8 cellular contexts compared by ENCODE assay signal in genomic region chr2:228039752-228040534, GRCh38.
A peak's percentile ranks its signal among the peaks of the same experiment; 100 is the strongest.
DNase-seq lines count a peak whose midpoint lies in the region; ATAC-seq and TF ChIP-seq lines count a peak whose summit lies in the region.

No MANE protein-coding gene starts in this region.

- H3K4me3 ChIP-seq in heart left ventricle (no peak overlapping the region), psoas muscle (no peak overlapping the region)

- CTCF ChIA-PET in HEK293T (lab: Yijun Ruan, JAX): interaction anchor here (0.6 kb wide), 1 partner anchor 1614 kb away, joined by 4 read pairs; no protein-coding TSS in a partner anchor

- TF ChIP-seq POLR2A in heart left ventricle (IDR thresholded peaks at IDR 0.05): no peak

- H3K9me3 ChIP-seq in heart left ventricle (no peaks in the 10 kb centered on the region), psoas muscle (no peaks in the 10 kb centered on the region)

- WGBS in heart left ventricle, 4 donors: 71 to 77% (median 71%) methylated on average over 5 of the region's 5 CpGs
- WGBS in psoas muscle, 3 donors: 65 to 69% (median 67%) methylated on average over 5 of the region's 5 CpGs

- H3K27me3 Mint-ChIP-seq in chondrocyte (ENCODE audit: low read depth): peaks cover 3% of the 10 kb centered on the region

- intact Hi-C loops in heart left ventricle (cut with DNase I) (loop anchor here in 1 of 10 donors (5.0 kb wide), 1 partner anchor 142 kb away; the partner anchor contains the start of gene SPHKAP), left ventricle myocardium superior (cut with micrococcal nuclease) (no loop called here), psoas muscle (cut with DNase I) (no loop called here)

- no peaks in the 10 kb centered on the region for H3K9me3 Mint-ChIP-seq in chondrocyte (ENCODE audit: low read depth)

- H3K36me3 Mint-ChIP-seq in chondrocyte (ENCODE audit: low read depth): no peaks in the 10 kb centered on the region

- ATAC-seq in heart left ventricle (no peak), left ventricle myocardium superior (no peak), psoas muscle (no peak)

- no peaks in the 10 kb centered on the region for H3K4me1 Mint-ChIP-seq in chondrocyte (ENCODE audit: low read depth)

- POLR2A ChIA-PET in HEK293T (lab: Yijun Ruan, JAX): no interaction called here

- H3K27ac Mint-ChIP-seq in chondrocyte (ENCODE audit: unreplicated experiment): no peak overlapping the region

- H3K27me3 ChIP-seq in heart left ventricle: no peaks in the 10 kb centered on the region
- H3K27me3 ChIP-seq in psoas muscle (ENCODE audit: insufficient read depth in 3 of 3, low read length in 2 of 3): no peaks in the 10 kb centered on the region

- no peak overlapping the region for H3K27ac ChIP-seq in heart left ventricle
- H3K27ac ChIP-seq in psoas muscle: no peak overlapping the region

- H3K4me1 ChIP-seq in heart left ventricle: no peaks in the 10 kb centered on the region
- H3K4me1 ChIP-seq in psoas muscle: no peaks in the 10 kb centered on the region

- H3K36me3 ChIP-seq in heart left ventricle (no peaks in the 10 kb centered on the region), psoas muscle (ENCODE audit: insufficient read depth in 1 of 2, low read depth in 1 of 2) (no peaks in the 10 kb centered on the region)

- no peak overlapping the region for H3K4me3 Mint-ChIP-seq in chondrocyte (ENCODE audit: unreplicated experiment)

- peak in 11 of 12 donors; percentile 33 to 62 (median 50) for TF ChIP-seq CTCF in heart left ventricle (IDR thresholded peaks at IDR 0.05)
- peak; percentile 82 for TF ChIP-seq CTCF in chondrocyte (IDR thresholded peaks at IDR 0.05)
- TF ChIP-seq CTCF in psoas muscle (IDR thresholded peaks at IDR 0.05): peak; percentile 25

- no peak for DNase-seq in heart left ventricle
- no peak for DNase-seq in left ventricle myocardium superior
- peak; percentile 28 for DNase-seq in HEK293T (ENCODE audit: extremely low spot score)
- peak; percentile 20 for DNase-seq in NCI-H1694 (lab: John Stamatoyannopoulos, UW)
- no peak for DNase-seq in chondrocyte (ENCODE audit: low spot score)
- DNase-seq in psoas muscle: no peak
- DNase-seq in activated T-cell treated with anti-CD3 and anti-CD28 coated beads, Interleukin-2, amount 50 U/mL, for 1 hour: no peak
- DNase-seq in cortex of kidney (lab: John Stamatoyannopoulos, UW): no peak

TF ChIP-seq in HEK293T, 16 proteins besides CTCF, POLR2A, EP300 and RAD21:
- no peak for TF ChIP-seq HDGF (IDR thresholded peaks at IDR 0.05; ENCODE audit: borderline replicate concordance)
- no peak for TF ChIP-seq FOXA1 (IDR thresholded peaks at IDR 0.05)
- no peak for TF ChIP-seq BHLHE40 (IDR thresholded peaks at IDR 0.05; ENCODE audit: borderline replicate concordance)
- TF ChIP-seq NFRKB (IDR thresholded peaks at IDR 0.05): no peak
- TF ChIP-seq ARNT (IDR thresholded peaks at IDR 0.05): no peak
- no peak for TF ChIP-seq SUZ12 (IDR thresholded peaks at IDR 0.05)
- no peak for TF ChIP-seq LEF1 (IDR thresholded peaks at IDR 0.05; ENCODE audit: borderline replicate concordance)
- no peak for TF ChIP-seq FOXK2 (IDR thresholded peaks at IDR 0.05)
- no peak for TF ChIP-seq FOXM1 (IDR thresholded peaks at IDR 0.05; ENCODE audit: borderline replicate concordance)
- no peak for TF ChIP-seq ELF4 (IDR thresholded peaks at IDR 0.05)
- TF ChIP-seq TARDBP (IDR thresholded peaks at IDR 0.05): no peak
- no peak for TF ChIP-seq L3MBTL2 (conservative IDR thresholded peaks at IDR 0.05)
- TF ChIP-seq ZNF384 (IDR thresholded peaks at IDR 0.05): no peak
- no peak for TF ChIP-seq CTBP1 (IDR thresholded peaks at IDR 0.05; ENCODE audit: borderline replicate concordance)
- TF ChIP-seq SP1 (IDR thresholded peaks at IDR 0.05): no peak
- no peak for TF ChIP-seq PKNOX1 (IDR thresholded peaks at IDR 0.05)
TF ChIP-seq in HEK293T: peak in this region for 0.

Comparison
In these comparisons a context has a peak if more than half of its experiments do, and no peak if none do; other contexts are left out.
1. DNase-seq: peak in HEK293T (single experiment) and NCI-H1694 (single experiment); none in heart left ventricle (0 of 5), left ventricle myocardium superior (single experiment), chondrocyte (single experiment), psoas muscle (0 of 2), activated T-cell treated with anti-CD3 and anti-CD28 coated beads, Interleukin-2, amount 50 U/mL, for 1 hour (single experiment) and cortex of kidney (single experiment).
2. CTCF ChIP-seq: peak in every context shown above with its lines; median percentile 82 in chondrocyte; 50 in heart left ventricle; 25 in psoas muscle.